Comparison of ENCODE assay signal across 17 cellular contexts in genomic region chr2:62894966-62895631, GRCh38.
DNase-seq lines count a peak whose midpoint lies in the region; ATAC-seq, FAIRE-seq and TF ChIP-seq lines count a peak whose summit lies in the region.
"Had no signal": no experiment of that assay in that cellular context is flagged by ENCODE, and none has a peak within 500 bp of the region (broad histone marks: within the 10 kb centered on the region; RNA-seq: fewer than 3 reads in every experiment).

No MANE protein-coding gene starts in this region.

- CTCF ChIA-PET in GM10248 (lab: Yijun Ruan, JAX): interaction anchor here (1.2 to 1.9 kb wide), 2 partner anchors 9 to 12 kb away, joined by 3 to 4 read pairs; no protein-coding TSS in a partner anchor

- DNase-seq in cardiac muscle cell (ENCODE audit: low read depth in 1 of 2, low spot score in 1 of 2) (peak in 1 of 2 donors; percentile 13), Right ventricle myocardium inferior (ENCODE audit: missing footprints) (no peak), HTR-8/SVneo (ENCODE audit: insufficient read length, low spot score) (no peak), left kidney (ENCODE audit: low read depth, low spot score) (peak; percentile 21), GM10248 (ENCODE audit: extremely low spot score) (no peak)
- no peak for DNase-seq in activated T-cell treated with anti-CD3 and anti-CD28 coated beads, Interleukin-2, amount 50 U/mL, for 48 hours
- no peak for DNase-seq in effector CD8-positive, alpha-beta T cell (lab: John Stamatoyannopoulos, UW)
- DNase-seq: CD4-positive, alpha-beta memory T cell; DMS153; DMS79 had no signal

- ATAC-seq in Right ventricle myocardium inferior (no peak), HG03432 (IDR thresholded peaks at IDR 0.05; ENCODE audit: unreplicated experiment) (no peak)

- intact Hi-C loops in Right ventricle myocardium inferior (cut with DNase I): no loop called here

- no peaks in the 10 kb centered on the region for H3K9me3 ChIP-seq in cardiac muscle cell (ENCODE audit: low read depth)
- H3K9me3 ChIP-seq: BLaER1, HAP-1 had no signal

- H3K27me3 ChIP-seq in cardiac muscle cell: no peaks in the 10 kb centered on the region
- H3K27me3 ChIP-seq: BLaER1 had no signal

- no peaks in the 10 kb centered on the region for H3K36me3 ChIP-seq in cardiac muscle cell
- H3K36me3 ChIP-seq: BLaER1, HAP-1 had no signal

- FAIRE-seq in HTR-8/SVneo (lab: Jason Lieb, UNC): peak; percentile 46
- FAIRE-seq: GM12892, GM18507 had no signal

- H3K4me3 ChIP-seq in cardiac muscle cell: no peak overlapping the region
- H3K4me3 ChIP-seq: BLaER1, HAP-1 had no signal

- H3K4me1 ChIP-seq in cardiac muscle cell (ENCODE audit: low read depth): peaks cover 16% of the 10 kb centered on the region
- H3K4me1 ChIP-seq: BLaER1 had no signal

- TF ChIP-seq CTCF in cardiac muscle cell (IDR thresholded peaks at IDR 0.05; ENCODE audit: low read depth, low read length) (no peak), GM10248 (IDR thresholded peaks at IDR 0.05; ENCODE audit: control extremely low read depth, extremely low read depth, low read depth, missing control alignments) (no peak)

- peak overlapping the region; percentile 70 for H3K27ac ChIP-seq in cardiac muscle cell
- H3K27ac ChIP-seq: 22Rv1, BLaER1, KMS-11 had no signal

- POLR2A ChIA-PET in GM10248 (lab: Yijun Ruan, JAX): no interaction called here
